Comparison of ENCODE assay signal across 25 cellular contexts in the genomic region with DNA sequence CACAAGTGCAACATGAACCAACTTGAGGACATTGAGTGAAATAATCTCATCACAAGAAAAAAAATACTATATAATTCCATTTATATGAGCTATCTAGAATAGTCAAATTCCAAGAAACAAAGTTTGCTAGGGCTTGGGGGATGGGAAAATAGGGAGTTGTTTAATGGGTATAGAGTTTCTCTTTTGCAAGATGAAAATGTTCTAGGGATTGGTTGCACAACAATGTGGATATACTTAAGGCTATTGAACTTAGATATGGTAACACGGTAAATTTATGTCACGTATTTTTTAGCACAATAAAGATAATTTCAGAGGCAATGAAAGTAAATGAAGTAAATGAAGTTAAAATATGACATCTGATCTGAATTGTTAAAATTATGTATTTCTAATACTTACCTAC. TPM values are rescaled to one million over a fixed set of nuclear protein-coding genes. Genes with fewer than 3 reads are reported as not detected.
DNase-seq lines count a peak whose midpoint lies in the region; ATAC-seq, FAIRE-seq and TF ChIP-seq lines count a peak whose summit lies in the region.
"Had no signal": no experiment of that assay in that cellular context is flagged by ENCODE, and none has a peak within 500 bp of the region (broad histone marks: within the 10 kb centered on the region; RNA-seq: fewer than 3 reads in every experiment).

No MANE protein-coding gene starts in this region.

- ATAC-seq in GM12878 (no peak), psoas muscle (peak in 3 of 4 donors; percentile 75 to 91 (median 81)), left ventricle myocardium superior (no peak), left colon (no peak), HG03280 (IDR thresholded peaks at IDR 0.05; ENCODE audit: unreplicated experiment) (no peak)
- ATAC-seq: HCT116, K562 had no signal

- no peaks in the 10 kb centered on the region for H3K27me3 ChIP-seq in adipocyte (replicated peaks; ENCODE audit: control insufficient read depth, insufficient read depth, low read length)
- no peaks in the 10 kb centered on the region for H3K27me3 ChIP-seq in GM12878 (replicated peaks in 1 of 2; ENCODE audit: control insufficient read depth in 2 of 2, insufficient read depth in 2 of 2, low read length in 1 of 2)
- H3K27me3 ChIP-seq in psoas muscle (ENCODE audit: insufficient read depth in 3 of 3, low read length in 2 of 3), result no peaks in the 10 kb centered on the region
- H3K27me3 ChIP-seq: BE2C had no signal

- H3K4me3 ChIP-seq in adipocyte (ENCODE audit: low read length) (no peak overlapping the region), GM12878 (no peak overlapping the region), psoas muscle (no peak overlapping the region)
- H3K4me3 ChIP-seq: K562 had no signal

- no peak for TF ChIP-seq POLR2A in GM12878 (IDR thresholded peaks at IDR 0.05; ENCODE audit: low read depth, low read length)

- CTCF ChIA-PET in GM12878 (lab: Yijun Ruan, JAX), result no interaction called here

- RAD21 ChIA-PET in GM12878 (lab: Charles Lee; ENCODE audit: unreplicated experiment), result no interaction called here

- in situ Hi-C loops in GM12878 (cut with MboI), result no loop called here

- intact Hi-C loops in GM12878 (cut with micrococcal nuclease; ENCODE audit: unreplicated experiment), result no loop called here
- intact Hi-C loops in psoas muscle (cut with DNase I), result no loop called here
- intact Hi-C loops in left ventricle myocardium superior (cut with micrococcal nuclease), result no loop called here
- intact Hi-C loops in left colon (cut with DNase I, micrococcal nuclease), result no loop called here

- peaks cover 4% of the 10 kb centered on the region; the same call in 1 of the 2 replicates for H3K79me2 ChIP-seq in GM12878 (ENCODE audit: control insufficient read depth, insufficient read depth, low read length)

- 98% methylated on average over 2 of the region's 2 CpGs for WGBS in GM12878 (ENCODE audit: insufficient coverage, insufficient replicate concordance, low lambda C conversion rate, missing lambda C conversion rate)
- WGBS in psoas muscle, 3 donors, result 59 to 91% (median 65%) methylated on average over 2 of the region's 2 CpGs

- POLR2A ChIA-PET in GM12878 (lab: Charles Lee), result no interaction called here

- H3K4me2 ChIP-seq in GM12878 (ENCODE audit: control insufficient read depth, insufficient read depth), result no peak overlapping the region

- BruUV-seq in GM12878 (replicated peaks; lab: Mats Ljungman, UMichigan), result no TSS peak

- no peak for TF ChIP-seq EP300 in GM12878 (IDR thresholded peaks at IDR 0.05; ENCODE audit: borderline replicate concordance in 1 of 2, control insufficient read depth in 1 of 2, low read depth in 2 of 2, low read length in 2 of 2)

- peak; percentile 27 for FAIRE-seq in GM12878 (lab: Jason Lieb, UNC)
- FAIRE-seq: A204.1, K562 had no signal

- H4K20me1 ChIP-seq in GM12878 (ENCODE audit: control insufficient read depth, insufficient read depth), result no peaks in the 10 kb centered on the region

- H3K4me1 ChIP-seq in adipocyte (ENCODE audit: control insufficient read depth, insufficient read depth, low read length) (peaks cover 2% of the 10 kb centered on the region), GM12878 (ENCODE audit: control insufficient read depth, insufficient read depth, low read length) (no peaks in the 10 kb centered on the region), psoas muscle (peaks cover 17% of the 10 kb centered on the region)
- H3K4me1 ChIP-seq: BE2C had no signal

- peak; percentile 36 for DNase-seq in adipocyte (ENCODE audit: low read depth)
- no peak for DNase-seq in GM12878 (ENCODE audit: low read depth, low spot score)
- DNase-seq in iris pigment epithelial cell (ENCODE audit: low read depth), result peak; percentile 3
- no peak for DNase-seq in psoas muscle
- DNase-seq in activated CD4-positive, CD25-positive, alpha-beta regulatory T cell (lab: John Stamatoyannopoulos, UW), result no peak
- DNase-seq in left ventricle myocardium superior, result no peak
- DNase-seq in left colon, result no peak
- DNase-seq: ACHN; BE2C; C1 segment of cervical spinal cord; CD4-positive, CD25-positive, alpha-beta regulatory T cell; CD8-positive, alpha-beta memory T cell; COR-L47; DMS153; DMS79; GDM1; GOT3; H7; HFFc6; IMR-90 had no signal

- no peak overlapping the region for H3K9ac ChIP-seq in adipocyte (ENCODE audit: low read length)
- no peak overlapping the region for H3K9ac ChIP-seq in GM12878 (ENCODE audit: control insufficient read depth, insufficient read depth, low read length)

- SMC1A ChIA-PET in GM12878 (lab: Charles Lee; ENCODE audit: uncharacterized antibody, unreplicated experiment), result interaction anchor here (1.9 kb wide), 1 partner anchor 8 kb away, joined by 6 read pairs; the partner anchor contains the start of genes ABHD18 and MFSD8

- H3K9me3 ChIP-seq in adipocyte (ENCODE audit: control insufficient read depth, low read length) (no peaks in the 10 kb centered on the region), GM12878 (replicated peaks; ENCODE audit: control insufficient read depth, insufficient read depth, low read length) (no peaks in the 10 kb centered on the region), psoas muscle (no peaks in the 10 kb centered on the region)
- H3K9me3 ChIP-seq: BE2C had no signal

- TF ChIP-seq RAD21 in GM12878 (IDR thresholded peaks at IDR 0.05; ENCODE audit: insufficient read depth, low read depth, low read length), result no peak

- H3K36me3 ChIP-seq in adipocyte (ENCODE audit: control insufficient read depth, insufficient read depth, low read length, severe bottlenecking), result no peaks in the 10 kb centered on the region
- no peaks in the 10 kb centered on the region; a peak in 2 of 4 replicates for H3K36me3 ChIP-seq in GM12878 (ENCODE audit: control insufficient read depth in 2 of 2, insufficient read depth in 2 of 2, low read length in 1 of 2)
- peaks cover 0 to 7% of the 10 kb centered on the region in 2 donors for H3K36me3 ChIP-seq in psoas muscle (ENCODE audit: insufficient read depth in 1 of 2, low read depth in 1 of 2)
- H3K36me3 ChIP-seq: BE2C had no signal

- H2AFZ ChIP-seq in GM12878 (ENCODE audit: control insufficient read depth, low read depth, low read length), result no peak overlapping the region

- TF ChIP-seq CTCF in GM12878 (IDR thresholded peaks at IDR 0.05 in 2 of 3, conservative IDR thresholded peaks at IDR 0.05 in 1 of 3; ENCODE audit: control insufficient read depth in 2 of 3, extremely low read depth in 1 of 3, insufficient read depth in 1 of 3, low read depth in 3 of 3, low read length in 3 of 3) (no peak), psoas muscle (IDR thresholded peaks at IDR 0.05) (no peak)

- H3K27ac ChIP-seq in GM12878 (ENCODE audit: control insufficient read depth, insufficient read depth), result no peak overlapping the region
- no peak overlapping the region for H3K27ac ChIP-seq in psoas muscle
- H3K27ac ChIP-seq: HL-60 had no signal

TF ChIP-seq in GM12878, 131 proteins besides CTCF, POLR2A, EP300 and RAD21 (continues in another document):
- no peak for TF ChIP-seq IKZF1 (conservative IDR thresholded peaks at IDR 0.05)

RNA-seq across cellular contexts. Expression of gene MFSD8, which starts 7.9 kb away (rescaled TPM):
- 145 and 160 TPM in 2 replicates for total RNA-seq in GM12878 (2013; cell fraction: nucleolus; rRNA removed)
- total RNA-seq in GM12878 (2014; rRNA removed) (19.4 and 21.7 TPM in 2 replicates), GM12878 (2014; rRNA removed; fragmentation: Illumina TruSeq; extraction: Trizol) (18.4 and 18.6 TPM in 2 replicates), GM12878 (2021) (13.5 and 17.0 TPM in 2 replicates), psoas muscle (10 to 100 TPM in 1 of 4 donors, 1 to 10 TPM in 3; 6.0 to 10.9 (median 7.4) TPM), left ventricle myocardium superior (9.4 TPM), left colon (10 to 100 TPM; 23.1 to 28.4 TPM)
- 6.0 TPM for polyA plus RNA-seq in GM12878 (2011; ENCODE audit: low read depth)
- polyA plus RNA-seq in GM12878 (2011; rRNA removed) (27.7 and 45.4 TPM in 2 replicates), GM12878 (2014; fragmentation: Illumina TruSeq; extraction: Trizol) (12.7 and 15.8 TPM in 2 replicates), GM12878 (2014; fragmentation: Nextera tagmentation; extraction: Ambion mirVana) (10 to 100 TPM; 18.2 to 29.9 TPM), GM12878 (2014; rRNA removed) (11.2 and 13.2 TPM in 2 replicates), GM12878 (2016; fragmentation: Nextera tagmentation; extraction: Ambion mirVana) (10 to 100 TPM; 16.8 to 18.8 TPM), psoas muscle (1 to 10 TPM; 3.7 to 6.5 (median 4.4) TPM)
- polyA plus RNA-seq in GM12878 (2011; cell fraction: cytosol; rRNA removed), result 8.4 and 9.4 TPM in 2 replicates
- polyA plus RNA-seq in GM12878 (2011; cell fraction: nucleus; rRNA removed), result 47.8 and 58.2 TPM in 2 replicates
- 10.0 and 10.2 TPM in 2 replicates for polyA plus RNA-seq in GM12878 (2012)
- 21.6 and 26.6 TPM in 2 replicates for polyA minus RNA-seq in GM12878 (2011; rRNA and poly(A)+ RNA removed)
- polyA minus RNA-seq in GM12878 (2011; cell fraction: cytosol; rRNA and poly(A)+ RNA removed), result 8.2 and 9.8 TPM in 2 replicates
- polyA minus RNA-seq in GM12878 (2011; cell fraction: nucleus; rRNA and poly(A)+ RNA removed), result 20.7 and 27.4 TPM in 2 replicates

RNA-seq across cellular contexts. Expression of gene ABHD18, which starts 8.1 kb away (rescaled TPM):
- 38.5 and 42.9 TPM in 2 replicates for total RNA-seq in GM12878 (2013; cell fraction: nucleolus; rRNA removed)
- total RNA-seq in GM12878 (2014; rRNA removed) (9.2 and 12.9 TPM in 2 replicates), GM12878 (2014; rRNA removed; fragmentation: Illumina TruSeq; extraction: Trizol) (13.5 and 14.6 TPM in 2 replicates), GM12878 (2021) (10.4 and 11.1 TPM in 2 replicates), psoas muscle (10 to 100 TPM in 3 of 4 donors, 1 to 10 TPM in 1; 7.4 to 21.4 (median 15.0) TPM), left ventricle myocardium superior (10.0 TPM), left colon (10 to 100 TPM; 16.9 to 17.5 TPM)
- polyA plus RNA-seq in GM12878 (2011; ENCODE audit: low read depth), result 3.0 TPM
- polyA plus RNA-seq in GM12878 (2011; rRNA removed) (10.1 and 16.3 TPM in 2 replicates), GM12878 (2014; fragmentation: Illumina TruSeq; extraction: Trizol) (13.3 and 17.7 TPM in 2 replicates), GM12878 (2014; fragmentation: Nextera tagmentation; extraction: Ambion mirVana) (1 to 10 TPM; 3.4 to 3.5 TPM), GM12878 (2014; rRNA removed) (7.3 and 8.3 TPM in 2 replicates), GM12878 (2016; fragmentation: Nextera tagmentation; extraction: Ambion mirVana) (10 to 100 TPM in 1 of 2 experiments, 1 to 10 TPM in 1; 8.7 to 11.6 TPM), psoas muscle (1 to 10 TPM; 4.5 to 8.8 (median 8.3) TPM)
- polyA plus RNA-seq in GM12878 (2011; cell fraction: cytosol; rRNA removed), result 3.7 and 4.9 TPM in 2 replicates
- 6.8 and 7.9 TPM in 2 replicates for polyA plus RNA-seq in GM12878 (2011; cell fraction: nucleus; rRNA removed)
- 6.4 and 8.0 TPM in 2 replicates for polyA plus RNA-seq in GM12878 (2012)
- polyA minus RNA-seq in GM12878 (2011; rRNA and poly(A)+ RNA removed), result 7.9 and 12.1 TPM in 2 replicates
- 6.2 and 6.9 TPM in 2 replicates for polyA minus RNA-seq in GM12878 (2011; cell fraction: cytosol; rRNA and poly(A)+ RNA removed)
- polyA minus RNA-seq in GM12878 (2011; cell fraction: nucleus; rRNA and poly(A)+ RNA removed), result 6.6 and 7.3 TPM in 2 replicates

Comparison
In these comparisons a context has a peak if more than half of its experiments do, and no peak if none do; other contexts are left out.
1. DNase-seq: peak in adipocyte (single experiment) and iris pigment epithelial cell (single experiment); none in GM12878 (single experiment), psoas muscle (0 of 2), activated CD4-positive, CD25-positive, alpha-beta regulatory T cell (0 of 4), left ventricle myocardium superior (single experiment) and left colon (0 of 2).
2. ATAC-seq: peak in psoas muscle (3 of 4); none in GM12878 (single experiment), left ventricle myocardium superior (single experiment), left colon (single experiment) and HG03280 (single experiment).